Comparison of ENCODE assay signal across 29 cellular contexts in genomic region chr6:147467463-147467862, GRCh38.
"Had no signal": no experiment of that assay in that cellular context is flagged by ENCODE, and none has a peak within 500 bp of the region (broad histone marks: within the 10 kb centered on the region; RNA-seq: fewer than 3 reads in every experiment).

No MANE protein-coding gene starts in this region.

- H3K27ac Mint-ChIP-seq: stimulated activated effector memory CD8-positive, alpha-beta T cell treated with anti-CD3 and anti-CD28 coated beads, Interleukin-12 subunit alpha, Interleukin-12 subunit beta, amount 100 ng/mL, for 72 hours; stimulated activated memory B cell treated with anti-CD40 and anti-IgM and Interleukin-4, amounts not matched to agents 10 μg/mL and 1 μg/mL and 100 μg/mL, for 72 hours; stimulated activated naive B cell treated with anti-CD40 and anti-IgM and Interleukin-4, amounts not matched to agents 10 μg/mL and 1 μg/mL and 100 μg/mL, for 72 hours; stimulated activated naive CD8-positive, alpha-beta T cell treated with anti-CD3 and anti-CD28 coated beads, Interleukin-15, amount 100 ng/mL, for 72 hours; stimulated activated naive CD8-positive, alpha-beta T cell treated with anti-CD3 and anti-CD28 coated beads, Interleukin-15, Interleukin-2, amounts not matched to agents 100 ng/mL and 50 ng/mL, for 24 hours; type B pancreatic cell had no signal

- H3K4me1 Mint-ChIP-seq: stimulated activated effector memory CD8-positive, alpha-beta T cell treated with anti-CD3 and anti-CD28 coated beads, Interleukin-12 subunit alpha, Interleukin-12 subunit beta, amount 100 ng/mL, for 72 hours; stimulated activated memory B cell treated with anti-CD40 and anti-IgM and Interleukin-4, amounts not matched to agents 10 μg/mL and 1 μg/mL and 100 μg/mL, for 72 hours; stimulated activated naive B cell treated with anti-CD40 and anti-IgM and Interleukin-4, amounts not matched to agents 10 μg/mL and 1 μg/mL and 100 μg/mL, for 72 hours; stimulated activated naive CD8-positive, alpha-beta T cell treated with anti-CD3 and anti-CD28 coated beads, Interleukin-15, amount 100 ng/mL, for 72 hours had no signal

- H3K27ac ChIP-seq: stomach, suprapubic skin, testis, thoracic aorta, thyroid gland, tibial artery, tibial nerve, transverse colon, upper lobe of left lung, upper lobe of right lung, uterus, vagina had no signal

- H3K36me3 Mint-ChIP-seq: stimulated activated effector memory CD8-positive, alpha-beta T cell treated with anti-CD3 and anti-CD28 coated beads, Interleukin-12 subunit alpha, Interleukin-12 subunit beta, amount 100 ng/mL, for 72 hours; stimulated activated memory B cell treated with anti-CD40 and anti-IgM and Interleukin-4, amounts not matched to agents 10 μg/mL and 1 μg/mL and 100 μg/mL, for 72 hours; stimulated activated naive B cell treated with anti-CD40 and anti-IgM and Interleukin-4, amounts not matched to agents 10 μg/mL and 1 μg/mL and 100 μg/mL, for 72 hours; type B pancreatic cell had no signal

- H3K9me3 ChIP-seq: stomach, suprapubic skin, testis, thoracic aorta, thyroid gland, tibial artery, tibial nerve, transverse colon, upper lobe of left lung, upper lobe of right lung, uterus, vagina had no signal

- ATAC-seq: stimulated activated effector memory CD8-positive, alpha-beta T cell treated with anti-CD3 and anti-CD28 coated beads, Interleukin-12 subunit alpha, Interleukin-12 subunit beta, amount 100 ng/mL, for 72 hours; stimulated activated memory B cell treated with anti-CD40 and anti-IgM and Interleukin-4, amounts not matched to agents 10 μg/mL and 1 μg/mL and 100 μg/mL, for 72 hours; stimulated activated naive B cell treated with anti-CD40 and anti-IgM and Interleukin-4, amounts not matched to agents 10 μg/mL and 1 μg/mL and 100 μg/mL, for 72 hours; stimulated activated naive CD8-positive, alpha-beta T cell treated with anti-CD3 and anti-CD28 coated beads, Interleukin-15, amount 100 ng/mL, for 72 hours; stimulated activated naive CD8-positive, alpha-beta T cell treated with anti-CD3 and anti-CD28 coated beads, Interleukin-15, Interleukin-2, amounts not matched to agents 100 U/mL and 50 U/mL, for 24 hours; upper lobe of right lung had no signal

- H3K36me3 ChIP-seq: stomach, suprapubic skin, thoracic aorta, thyroid gland, tibial artery, tibial nerve, transverse colon, upper lobe of left lung, upper lobe of right lung, uterus, vagina had no signal

- H3K4me3 ChIP-seq: stomach, suprapubic skin, testis, thoracic aorta, thyroid gland, tibial artery, tibial nerve, transverse colon, upper lobe of left lung, upper lobe of right lung, uterus, vagina had no signal

- H3K27me3 Mint-ChIP-seq: stimulated activated naive B cell treated with anti-CD40 and anti-IgM and Interleukin-4, amounts not matched to agents 10 μg/mL and 1 μg/mL and 100 μg/mL, for 72 hours; type B pancreatic cell had no signal

- H3K27me3 ChIP-seq: stomach, suprapubic skin, testis, thyroid gland, tibial artery, tibial nerve, transverse colon, upper lobe of left lung, upper lobe of right lung, uterus, vagina had no signal

- DNase-seq: stimulated activated CD4-positive, alpha-beta T cell treated with anti-CD3 and anti-CD28 coated beads, Interleukin-2, amount 100 ng/mL, for 48 hours; stimulated activated CD4-positive, alpha-beta T cell treated with anti-CD3 and anti-CD28 coated beads, Interleukin-4, amount 100 ng/mL, for 1 hour; stimulated activated CD4-positive, alpha-beta T cell treated with anti-CD3 and anti-CD28 coated beads, Interleukin-4, amount 100 ng/mL, for 24 hours; stimulated activated CD4-positive, alpha-beta T cell treated with anti-CD3 and anti-CD28 coated beads, Interleukin-4, amount 100 ng/mL, for 4 hours; stimulated activated CD8-positive, alpha-beta memory T cell treated with anti-CD3 and anti-CD28 coated beads, Interleukin-4, amount 100 ng/mL, for 48 hours; stimulated activated naive B cell treated with anti-CD40 and anti-IgM and Interleukin-4, amounts not matched to agents 10 μg/mL and 1 μg/mL and 100 μg/mL, for 72 hours; stimulated activated naive CD4-positive, alpha-beta T cell; stimulated activated naive CD4-positive, alpha-beta T cell treated with Interleukin-2 at 50 U/mL for 16 hours; stimulated activated naive CD8-positive, alpha-beta T cell treated with anti-CD3 and anti-CD28 coated beads, Interleukin-15, amount 100 ng/mL, for 72 hours; stimulated activated naive CD8-positive, alpha-beta T cell treated with anti-CD3 and anti-CD28 coated beads, Interleukin-15, Interleukin-2, amounts not matched to agents 100 U/mL and 50 U/mL, for 24 hours; stomach; substantia nigra; testis; thyroid gland; tibial artery; transverse colon; trophoblast cell; upper lobe of left lung; upper lobe of right lung; uterus had no signal

- H3K4me1 ChIP-seq: stomach, suprapubic skin, testis, thyroid gland, tibial artery, tibial nerve, upper lobe of left lung, upper lobe of right lung, uterus, vagina had no signal

- H3K9me3 Mint-ChIP-seq: stimulated activated memory B cell treated with anti-CD40 and anti-IgM and Interleukin-4, amounts not matched to agents 10 μg/mL and 1 μg/mL and 100 μg/mL, for 72 hours; stimulated activated naive B cell treated with anti-CD40 and anti-IgM and Interleukin-4, amounts not matched to agents 10 μg/mL and 1 μg/mL and 100 μg/mL, for 72 hours; stimulated activated naive CD8-positive, alpha-beta T cell treated with anti-CD3 and anti-CD28 coated beads, Interleukin-15, Interleukin-2, amounts not matched to agents 100 ng/mL and 50 ng/mL, for 24 hours had no signal

- H3K4me3 Mint-ChIP-seq: stimulated activated effector memory CD8-positive, alpha-beta T cell treated with anti-CD3 and anti-CD28 coated beads, Interleukin-12 subunit alpha, Interleukin-12 subunit beta, amount 100 ng/mL, for 72 hours; stimulated activated memory B cell treated with anti-CD40 and anti-IgM and Interleukin-4, amounts not matched to agents 10 μg/mL and 1 μg/mL and 100 μg/mL, for 72 hours; stimulated activated naive B cell treated with anti-CD40 and anti-IgM and Interleukin-4, amounts not matched to agents 10 μg/mL and 1 μg/mL and 100 μg/mL, for 72 hours; stimulated activated naive CD8-positive, alpha-beta T cell treated with anti-CD3 and anti-CD28 coated beads, Interleukin-15, amount 100 ng/mL, for 72 hours; stimulated activated naive CD8-positive, alpha-beta T cell treated with anti-CD3 and anti-CD28 coated beads, Interleukin-15, Interleukin-2, amounts not matched to agents 100 ng/mL and 50 ng/mL, for 24 hours; type B pancreatic cell had no signal

- FAIRE-seq: urothelium cell line had no signal
